31 cellular contexts compared by ENCODE assay signal in genomic region chr5:2711446-2712425, GRCh38. TPM values are rescaled to one million over a fixed set of nuclear protein-coding genes. Genes with fewer than 3 reads are reported as not detected.
"Had no signal": no experiment of that assay in that cellular context is flagged by ENCODE, and none has a peak within 500 bp of the region (broad histone marks: within the 10 kb centered on the region; RNA-seq: fewer than 3 reads in every experiment).

No MANE protein-coding gene starts in this region.

- H3K4me1 ChIP-seq: Peyer's patch had no signal

- H3K27ac Mint-ChIP-seq: activated CD4-positive, alpha-beta T cell treated with anti-CD3 and anti-CD28 coated beads, Interleukin-2, amount 10 ng/mL, durations not matched to agents 24 days and 14 days; activated CD8-positive, alpha-beta T cell treated with anti-CD3 and anti-CD28 coated beads for 36 hours; activated naive CD8-positive, alpha-beta T cell treated with anti-CD3 and anti-CD28 coated beads for 36 hours; activated T-cell treated with anti-CD3 and anti-CD28 coated beads, Interleukin-2, amount 50 U/mL, for 72 hours; activated T-helper 17 cell treated with anti-CD3 and anti-CD28 coated beads, Interleukin-2, amount 50 U/mL, for 72 hours; T-cell; T-helper 17 cell had no signal

- H3K9me3 ChIP-seq: Peyer's patch had no signal

- H3K27ac ChIP-seq: brain microvascular endothelial cell, Peyer's patch, VCaP had no signal

- H3K27me3 Mint-ChIP-seq: activated CD4-positive, alpha-beta T cell treated with anti-CD3 and anti-CD28 coated beads, Interleukin-2, amount 10 ng/mL, durations not matched to agents 24 days and 14 days; activated CD8-positive, alpha-beta T cell treated with anti-CD3 and anti-CD28 coated beads for 36 hours; activated naive CD8-positive, alpha-beta T cell treated with anti-CD3 and anti-CD28 coated beads for 36 hours; T-cell; T-helper 17 cell had no signal

- DNase-seq: activated CD4-positive, alpha-beta T cell treated with anti-CD3 and anti-CD28 coated beads, Interleukin-2, amount 10 ng/mL, durations not matched to agents 24 days and 14 days; activated CD4-positive, alpha-beta T cell treated with anti-CD3 and anti-CD28 coated beads, Interleukin-2, amount 50 U/mL, for 4 hours; activated CD4-positive, CD25-positive, alpha-beta regulatory T cell; activated CD8-positive, alpha-beta T cell treated with anti-CD3 and anti-CD28 coated beads for 36 hours; activated effector memory CD4-positive, alpha-beta T cell treated with anti-CD3 and anti-CD28 coated beads, Interleukin-2, amount 50 U/mL, for 16 hours; activated naive CD4-positive, alpha-beta T cell; activated naive CD4-positive, alpha-beta T cell treated with anti-CD3 and anti-CD28 coated beads, Interleukin-2, amount 50 U/mL, for 16 hours; activated naive CD8-positive, alpha-beta T cell treated with anti-CD3 and anti-CD28 coated beads for 36 hours; activated T-cell treated with anti-CD3 and anti-CD28 coated beads, Interleukin-2, amount 50 U/mL, for 1 hour; activated T-cell treated with anti-CD3 and anti-CD28 coated beads, Interleukin-2, amount 50 U/mL, for 72 hours; amniotic stem cell; brain microvascular endothelial cell; central memory CD4-positive, alpha-beta T cell; Karpas-422; KBM-7; NCI-H1105; NCI-H1417 treated with DMSO at 0.1 percent for 48 hours; NCI-H187 treated with DMSO at 0.1 percent for 48 hours; NCI-H2081 treated with DMSO at 0.1 percent for 48 hours; NCI-H226; NCI-H446 treated with DMSO at 0.1 percent for 48 hours; NCI-H69; NK-92 treated with Interleukin-12 subunit alpha and Interleukin-12 subunit beta, amount 100 ng/mL, for 24 hours; Peyer's patch; SIG-M5; T-cell; T-helper 17 cell; T-helper 9 cell had no signal

- H3K36me3 ChIP-seq: brain microvascular endothelial cell, Peyer's patch had no signal

- H3K36me3 Mint-ChIP-seq: activated naive CD8-positive, alpha-beta T cell treated with anti-CD3 and anti-CD28 coated beads for 36 hours; T-cell had no signal

- H3K9me3 Mint-ChIP-seq: activated CD4-positive, alpha-beta T cell treated with anti-CD3 and anti-CD28 coated beads, Interleukin-2, amount 10 ng/mL, durations not matched to agents 24 days and 14 days; activated CD8-positive, alpha-beta T cell treated with anti-CD3 and anti-CD28 coated beads for 36 hours; activated naive CD8-positive, alpha-beta T cell treated with anti-CD3 and anti-CD28 coated beads for 36 hours; activated T-cell treated with anti-CD3 and anti-CD28 coated beads, Interleukin-2, amount 50 U/mL, for 72 hours; activated T-helper 17 cell treated with anti-CD3 and anti-CD28 coated beads, Interleukin-2, amount 50 U/mL, for 72 hours; T-cell had no signal

- H3K4me3 Mint-ChIP-seq: activated CD4-positive, alpha-beta T cell treated with anti-CD3 and anti-CD28 coated beads, Interleukin-2, amount 10 ng/mL, durations not matched to agents 24 days and 14 days; activated CD8-positive, alpha-beta T cell treated with anti-CD3 and anti-CD28 coated beads for 36 hours; activated naive CD8-positive, alpha-beta T cell treated with anti-CD3 and anti-CD28 coated beads for 36 hours; activated T-cell treated with anti-CD3 and anti-CD28 coated beads, Interleukin-2, amount 50 U/mL, for 72 hours; activated T-helper 17 cell treated with anti-CD3 and anti-CD28 coated beads, Interleukin-2, amount 50 U/mL, for 72 hours; T-cell; T-helper 17 cell had no signal

- H3K4me3 ChIP-seq: Peyer's patch had no signal

- H3K4me1 Mint-ChIP-seq: activated CD4-positive, alpha-beta T cell treated with anti-CD3 and anti-CD28 coated beads, Interleukin-2, amount 10 ng/mL, durations not matched to agents 24 days and 14 days; activated naive CD8-positive, alpha-beta T cell treated with anti-CD3 and anti-CD28 coated beads for 36 hours; activated T-helper 17 cell treated with anti-CD3 and anti-CD28 coated beads, Interleukin-2, amount 50 U/mL, for 72 hours; T-cell; T-helper 17 cell had no signal

- H3K27me3 ChIP-seq: brain microvascular endothelial cell, Peyer's patch had no signal

RNA-seq across cellular contexts. Expression of gene IRX2, which starts 39.7 kb away (rescaled TPM):
- total RNA-seq: activated CD4-positive, alpha-beta T cell treated with anti-CD3 and anti-CD28 coated beads, Interleukin-2, amount 10 ng/mL, durations not matched to agents 24 days and 14 days; activated CD8-positive, alpha-beta memory T cell treated with anti-CD3 and anti-CD28 coated beads for 36 hours; activated CD8-positive, alpha-beta T cell treated with anti-CD3 and anti-CD28 coated beads for 36 hours; activated naive CD8-positive, alpha-beta T cell treated with anti-CD3 and anti-CD28 coated beads for 36 hours; activated T-cell treated with anti-CD3 and anti-CD28 coated beads, Interleukin-2, amount 50 U/mL, for 72 hours; activated T-helper 17 cell treated with anti-CD3 and anti-CD28 coated beads, Interleukin-2, amount 50 U/mL, for 72 hours; Peyer's patch; T-helper 17 cell had no signal
